Comparison of ENCODE assay signal across 19 cellular contexts in the genomic region with DNA sequence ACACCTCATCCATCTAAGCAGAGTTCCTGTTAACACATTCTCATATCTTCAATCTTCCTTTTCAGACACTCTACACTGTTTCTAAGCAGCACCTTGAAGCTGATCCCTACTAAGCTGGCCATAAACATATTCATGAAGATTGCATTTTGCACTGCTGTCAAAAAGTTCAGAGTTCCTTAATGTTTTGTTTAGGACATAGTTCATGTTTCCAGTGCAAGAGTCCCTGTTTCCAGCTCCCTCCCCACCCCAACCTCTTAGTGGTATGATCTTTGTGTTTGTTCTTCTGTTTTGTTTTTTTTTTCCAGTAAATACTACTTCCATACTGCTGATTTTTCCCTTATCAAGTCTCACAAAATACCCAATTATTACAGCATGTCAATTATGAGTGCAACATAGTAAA.
"Had no signal": no experiment of that assay in that cellular context is flagged by ENCODE, and none has a peak within 500 bp of the region (broad histone marks: within the 10 kb centered on the region; RNA-seq: fewer than 3 reads in every experiment).

No MANE protein-coding gene starts in this region.

- H3K4me3 ChIP-seq: SK-N-MC had no signal

- DNase-seq: activated CD4-positive, alpha-beta T cell treated with anti-CD3 and anti-CD28 coated beads for 48 hours; activated CD4-positive, alpha-beta T cell treated with anti-CD3 and anti-CD28 coated beads, Interleukin-2, amount 50 U/mL, for 4 hours; activated CD4-positive, CD25-positive, alpha-beta regulatory T cell treated with anti-CD3 and anti-CD28 coated beads, Interleukin-2, amount 50 U/mL, for 72 hours; activated CD8-positive, alpha-beta memory T cell treated with anti-CD3 and anti-CD28 coated beads, Interleukin-2, amount 10 ng/mL, durations not matched to agents 7 days and 5 days; activated effector memory CD4-positive, alpha-beta T cell treated with Interleukin-2 at 50 U/mL for 16 hours; activated naive CD4-positive, alpha-beta T cell treated with Interleukin-2 at 50 U/mL for 16 hours; activated T-cell treated with anti-CD3 and anti-CD28 coated beads, Interleukin-2, amount 50 U/mL, for 24 hours; amygdala; Karpas-422; NCI-H1105 treated with DMSO at 0.1 percent for 48 hours; NCI-H1436 treated with DMSO at 0.1 percent for 48 hours; NCI-H187; NCI-H2081; NCI-H510A treated with DMSO at 0.1 percent for 48 hours; T-cell had no signal

- ATAC-seq: activated CD8-positive, alpha-beta memory T cell treated with anti-CD3 and anti-CD28 coated beads, Interleukin-2, amount 10 ng/mL, durations not matched to agents 7 days and 5 days; Right ventricle myocardium inferior; T-cell; WTC11 had no signal

- FAIRE-seq: astrocyte had no signal

- H3K27ac ChIP-seq: SK-N-MC had no signal
